ENCODE assay signal across 8 cellular contexts in genomic region chr3:188749010-188749617, GRCh38.
DNase-seq lines count a peak whose midpoint lies in the region; ATAC-seq and TF ChIP-seq lines count a peak whose summit lies in the region.

No MANE protein-coding gene starts in this region.

- TF ChIP-seq CTCF in spleen (IDR thresholded peaks at IDR 0.05 in 8 of 11, conservative IDR thresholded peaks at IDR 0.05 in 3 of 11), result peak; percentile 19 to 83 (median 59)

- intact Hi-C loops in spleen (cut with DNase I; ENCODE audit: low total_unique reads), result no loop called here

- ATAC-seq in HG03342 (IDR thresholded peaks at IDR 0.05; ENCODE audit: unreplicated experiment) (peak; percentile 42), HG03469 (IDR thresholded peaks at IDR 0.05; ENCODE audit: unreplicated experiment) (no peak), GM21381 (IDR thresholded peaks at IDR 0.05; ENCODE audit: unreplicated experiment) (no peak), HG03521 (IDR thresholded peaks at IDR 0.05; ENCODE audit: unreplicated experiment) (no peak)
- peak; percentile 87 for ATAC-seq in effector memory CD8-positive, alpha-beta T cell (replicated peaks)

- no peaks in the 10 kb centered on the region for H3K9me3 Mint-ChIP-seq in effector memory CD8-positive, alpha-beta T cell

- no peaks in the 10 kb centered on the region for H3K9me3 ChIP-seq in spleen

- no peak overlapping the region for H3K4me3 ChIP-seq in spleen

- WGBS in spleen, 5 donors, result 70 to 81% (median 79%) methylated on average over 5 of the region's 5 CpGs

- H3K27ac Mint-ChIP-seq in effector memory CD8-positive, alpha-beta T cell, result no peak overlapping the region

- H3K36me3 ChIP-seq in spleen, result no peaks in the 10 kb centered on the region

- H3K27ac ChIP-seq in spleen, result no peak overlapping the region

- H3K27me3 Mint-ChIP-seq in effector memory CD8-positive, alpha-beta T cell, result no peaks in the 10 kb centered on the region

- no peaks in the 10 kb centered on the region for H3K36me3 Mint-ChIP-seq in effector memory CD8-positive, alpha-beta T cell (ENCODE audit: insufficient read depth)

- no peak overlapping the region for H3K4me3 Mint-ChIP-seq in effector memory CD8-positive, alpha-beta T cell

- H3K27me3 ChIP-seq in spleen (replicated peaks in 1 of 7), result no peaks in the 10 kb centered on the region

- TF ChIP-seq POLR2A in spleen (IDR thresholded peaks at IDR 0.05), result no peak

- peak; percentile 1 for DNase-seq in COLO668 (lab: John Stamatoyannopoulos, UW; ENCODE audit: unreplicated experiment)
- DNase-seq in activated CD4-positive, alpha-beta T cell treated with anti-CD3 and anti-CD28 coated beads for 1 hour, result peak; percentile 21
- peak; percentile 57 to 64 (median 63) for DNase-seq in effector memory CD8-positive, alpha-beta T cell
- no peak for DNase-seq in spleen

- H3K4me1 ChIP-seq in spleen, result peaks cover 0 to 26% (median 6%) of the 10 kb centered on the region in 6 donors

- peaks cover 1 to 6% of the 10 kb centered on the region in 2 donors for H3K4me1 Mint-ChIP-seq in effector memory CD8-positive, alpha-beta T cell (ENCODE audit: low read depth in 2 of 2)

Comparison
In these comparisons a context has a peak if more than half of its experiments do, and no peak if none do; other contexts are left out.
1. ATAC-seq: peak in HG03342 (single experiment) and effector memory CD8-positive, alpha-beta T cell (single experiment); none in HG03469 (single experiment), GM21381 (single experiment) and HG03521 (single experiment).